ENCODE assay signal across 1 cellular context in the genomic region with DNA sequence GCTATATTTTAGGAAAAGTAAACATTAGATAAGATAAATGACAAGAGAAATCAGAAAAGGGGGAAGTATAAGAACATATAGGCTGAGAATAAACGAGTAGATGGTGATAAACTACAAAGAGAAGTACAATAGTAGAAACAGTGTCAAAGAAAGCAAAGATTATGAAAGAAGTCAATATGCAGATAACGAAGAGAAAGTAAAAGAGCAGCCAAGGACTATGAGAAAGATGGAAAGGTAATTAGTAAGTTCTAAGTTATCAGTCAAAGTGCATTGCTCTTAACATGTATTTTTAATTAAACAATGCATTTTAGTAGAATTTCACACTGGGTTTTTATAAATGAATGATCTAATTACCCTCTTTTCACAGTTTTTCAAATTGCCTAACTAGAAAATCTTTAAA.
TF ChIP-seq lines count a peak whose summit lies in the region.

No MANE protein-coding gene starts in this region.

TF ChIP-seq in GM12878, 131 proteins besides CTCF, POLR2A, EP300 and RAD21 (continued from another document):
- TF ChIP-seq, protein P1, sequence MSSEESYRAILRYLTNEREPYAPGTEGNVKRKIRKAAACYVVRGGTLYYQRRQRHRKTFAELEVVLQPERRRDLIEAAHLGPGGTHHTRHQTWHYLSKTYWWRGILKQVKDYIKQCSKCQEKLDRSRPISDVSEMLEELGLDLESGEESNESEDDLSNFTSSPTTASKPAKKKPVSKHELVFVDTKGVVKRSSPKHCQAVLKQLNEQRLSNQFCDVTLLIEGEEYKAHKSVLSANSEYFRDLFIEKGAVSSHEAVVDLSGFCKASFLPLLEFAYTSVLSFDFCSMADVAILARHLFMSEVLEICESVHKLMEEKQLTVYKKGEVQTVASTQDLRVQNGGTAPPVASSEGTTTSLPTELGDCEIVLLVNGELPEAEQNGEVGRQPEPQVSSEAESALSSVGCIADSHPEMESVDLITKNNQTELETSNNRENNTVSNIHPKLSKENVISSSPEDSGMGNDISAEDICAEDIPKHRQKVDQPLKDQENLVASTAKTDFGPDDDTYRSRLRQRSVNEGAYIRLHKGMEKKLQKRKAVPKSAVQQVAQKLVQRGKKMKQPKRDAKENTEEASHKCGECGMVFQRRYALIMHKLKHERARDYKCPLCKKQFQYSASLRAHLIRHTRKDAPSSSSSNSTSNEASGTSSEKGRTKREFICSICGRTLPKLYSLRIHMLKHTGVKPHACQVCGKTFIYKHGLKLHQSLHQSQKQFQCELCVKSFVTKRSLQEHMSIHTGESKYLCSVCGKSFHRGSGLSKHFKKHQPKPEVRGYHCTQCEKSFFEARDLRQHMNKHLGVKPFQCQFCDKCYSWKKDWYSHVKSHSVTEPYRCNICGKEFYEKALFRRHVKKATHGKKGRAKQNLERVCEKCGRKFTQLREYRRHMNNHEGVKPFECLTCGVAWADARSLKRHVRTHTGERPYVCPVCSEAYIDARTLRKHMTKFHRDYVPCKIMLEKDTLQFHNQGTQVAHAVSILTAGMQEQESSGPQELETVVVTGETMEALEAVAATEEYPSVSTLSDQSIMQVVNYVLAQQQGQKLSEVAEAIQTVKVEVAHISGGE (CRISPR knock-in tag; IDR thresholded peaks at IDR 0.05) = no peak
- TF ChIP-seq, protein P2, sequence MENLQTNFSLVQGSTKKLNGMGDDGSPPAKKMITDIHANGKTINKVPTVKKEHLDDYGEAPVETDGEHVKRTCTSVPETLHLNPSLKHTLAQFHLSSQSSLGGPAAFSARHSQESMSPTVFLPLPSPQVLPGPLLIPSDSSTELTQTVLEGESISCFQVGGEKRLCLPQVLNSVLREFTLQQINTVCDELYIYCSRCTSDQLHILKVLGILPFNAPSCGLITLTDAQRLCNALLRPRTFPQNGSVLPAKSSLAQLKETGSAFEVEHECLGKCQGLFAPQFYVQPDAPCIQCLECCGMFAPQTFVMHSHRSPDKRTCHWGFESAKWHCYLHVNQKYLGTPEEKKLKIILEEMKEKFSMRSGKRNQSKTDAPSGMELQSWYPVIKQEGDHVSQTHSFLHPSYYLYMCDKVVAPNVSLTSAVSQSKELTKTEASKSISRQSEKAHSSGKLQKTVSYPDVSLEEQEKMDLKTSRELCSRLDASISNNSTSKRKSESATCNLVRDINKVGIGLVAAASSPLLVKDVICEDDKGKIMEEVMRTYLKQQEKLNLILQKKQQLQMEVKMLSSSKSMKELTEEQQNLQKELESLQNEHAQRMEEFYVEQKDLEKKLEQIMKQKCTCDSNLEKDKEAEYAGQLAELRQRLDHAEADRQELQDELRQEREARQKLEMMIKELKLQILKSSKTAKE (IDR thresholded peaks at IDR 0.05; ENCODE audit: low read depth, poor library complexity, severe bottlenecking) = no peak
- TF ChIP-seq SIX5 (IDR thresholded peaks at IDR 0.05; ENCODE audit: low read depth, low read length, severe bottlenecking) (no peak), HDAC2 (IDR thresholded peaks at IDR 0.05) (no peak), MEF2A (IDR thresholded peaks at IDR 0.05; ENCODE audit: insufficient read depth, low read depth, low read length) (no peak), SMAD1 (IDR thresholded peaks at IDR 0.05; ENCODE audit: low read depth, partially characterized antibody) (no peak), E2F4 (IDR thresholded peaks at IDR 0.05; ENCODE audit: low read depth, low read length) (no peak), EZH2 (IDR thresholded peaks at IDR 0.05; ENCODE audit: borderline replicate concordance, control insufficient read depth, low read depth, low read length) (no peak), FOXK2 (IDR thresholded peaks at IDR 0.05) (no peak), HDAC6 (IDR thresholded peaks at IDR 0.05; ENCODE audit: unreplicated experiment) (no peak)
